Comparison of ENCODE assay signal across 10 cellular contexts in genomic region chr15:75693501-75694240, GRCh38. TPM values are rescaled to one million over a fixed set of nuclear protein-coding genes. Genes with fewer than 3 reads are reported as not detected.
DNase-seq lines count a peak whose midpoint lies in the region; ATAC-seq and TF ChIP-seq lines count a peak whose summit lies in the region.
"Had no signal": no experiment of that assay in that cellular context is flagged by ENCODE, and none has a peak within 500 bp of the region (broad histone marks: within the 10 kb centered on the region; RNA-seq: fewer than 3 reads in every experiment).

No MANE protein-coding gene starts in this region.

- TF ChIP-seq POLR2A in uterus (IDR thresholded peaks at IDR 0.05), result no peak

- H3K36me3 ChIP-seq in left ventricle myocardium inferior (peaks cover 1% of the 10 kb centered on the region), uterus (no peaks in the 10 kb centered on the region)

- H3K9me3 ChIP-seq in left ventricle myocardium inferior (replicated peaks) (no peaks in the 10 kb centered on the region), uterus (no peaks in the 10 kb centered on the region)

- H3K4me3 ChIP-seq in left ventricle myocardium inferior (no peak overlapping the region), astrocyte of the spinal cord (ENCODE audit: low read depth, low read length) (no peak overlapping the region), uterus (no peak overlapping the region)

- TF ChIP-seq CTCF in left ventricle myocardium inferior (IDR thresholded peaks at IDR 0.05; ENCODE audit: borderline replicate concordance) (no peak), astrocyte of the spinal cord (IDR thresholded peaks at IDR 0.05; ENCODE audit: low read depth, low read length) (no peak), uterus (IDR thresholded peaks at IDR 0.05) (no peak)

- H3K27ac ChIP-seq in left ventricle myocardium inferior (replicated peaks) (peak overlapping the region; percentile 71), uterus (peak overlapping the region; percentile 91 to 92)
- H3K27ac ChIP-seq: HL-60 had no signal

- DNase-seq in left ventricle myocardium inferior, result no peak
- DNase-seq in cardiac septum (ENCODE audit: low spot score), result no peak
- DNase-seq in astrocyte of the spinal cord (ENCODE audit: low read depth, low spot score), result peak; percentile 79
- DNase-seq in iris pigment epithelial cell (ENCODE audit: low read depth), result peak; percentile 51
- no peak for DNase-seq in uterus
- DNase-seq: NK-92 treated with Interleukin-12 subunit alpha and Interleukin-12 subunit beta, amount 100 ng/mL, for 24 hours had no signal

- peaks cover 54% of the 10 kb centered on the region for H3K4me1 ChIP-seq in left ventricle myocardium inferior
- peaks cover 0 to 47% of the 10 kb centered on the region in 2 donors for H3K4me1 ChIP-seq in uterus

- H3K27me3 ChIP-seq in left ventricle myocardium inferior (ENCODE audit: low read depth) (peaks cover 7% of the 10 kb centered on the region), uterus (no peaks in the 10 kb centered on the region)

- no peak for ATAC-seq in HG03432 (IDR thresholded peaks at IDR 0.05; ENCODE audit: unreplicated experiment)
- no peak for ATAC-seq in activated CD4-positive, CD25-positive, alpha-beta regulatory T cell treated with anti-CD3 and anti-CD28 coated beads, Interleukin-2, amount 50 U/mL, for 24 hours
- no peak for ATAC-seq in GM19351 (IDR thresholded peaks at IDR 0.05; ENCODE audit: unreplicated experiment)

- in situ Hi-C loops in astrocyte of the spinal cord (cut with HindIII; ENCODE audit: low sequenced_read_pairs), result no loop called here

- intact Hi-C loops in left ventricle myocardium inferior (cut with micrococcal nuclease), result no loop called here
- intact Hi-C loops in cardiac septum (cut with DNase I), result loop anchor here (5.0 kb wide), 1 partner anchor 34 kb away; no protein-coding TSS in a partner anchor
- intact Hi-C loops in uterus (cut with DNase I; ENCODE audit: low total_unique reads), result no loop called here

RNA-seq across cellular contexts. Expression of gene CSPG4, which starts 19.0 kb away (rescaled TPM):
- total RNA-seq in left ventricle myocardium inferior (9.1 TPM), cardiac septum (21.3 TPM), uterus (10 to 100 TPM; 10.3 to 62.4 (median 46.7) TPM)

RNA-seq across cellular contexts. Expression of gene SNX33, which starts 46.0 kb away (rescaled TPM):
- 11.4 TPM for total RNA-seq in left ventricle myocardium inferior
- 10.3 TPM for total RNA-seq in cardiac septum
- 10 to 100 TPM in 3 of 4 donors, 1 to 10 TPM in 1; 8.7 to 43.6 (median 28.2) TPM for total RNA-seq in uterus

RNA-seq across cellular contexts. Expression of gene IMP3, which starts 53.6 kb away (rescaled TPM):
- total RNA-seq in left ventricle myocardium inferior, result 49.1 TPM
- 30.0 TPM for total RNA-seq in cardiac septum
- total RNA-seq in uterus, result 100 to 1,000 TPM in 1 of 4 donors, 10 to 100 TPM in 3; 32.9 to 171 (median 68.5) TPM

Comparison
In these comparisons a context has a peak if more than half of its experiments do, and no peak if none do; other contexts are left out.
1. DNase-seq: peak in astrocyte of the spinal cord (single experiment) and iris pigment epithelial cell (single experiment); none in left ventricle myocardium inferior (single experiment), cardiac septum (single experiment) and uterus (0 of 2).